In the genomic region with DNA sequence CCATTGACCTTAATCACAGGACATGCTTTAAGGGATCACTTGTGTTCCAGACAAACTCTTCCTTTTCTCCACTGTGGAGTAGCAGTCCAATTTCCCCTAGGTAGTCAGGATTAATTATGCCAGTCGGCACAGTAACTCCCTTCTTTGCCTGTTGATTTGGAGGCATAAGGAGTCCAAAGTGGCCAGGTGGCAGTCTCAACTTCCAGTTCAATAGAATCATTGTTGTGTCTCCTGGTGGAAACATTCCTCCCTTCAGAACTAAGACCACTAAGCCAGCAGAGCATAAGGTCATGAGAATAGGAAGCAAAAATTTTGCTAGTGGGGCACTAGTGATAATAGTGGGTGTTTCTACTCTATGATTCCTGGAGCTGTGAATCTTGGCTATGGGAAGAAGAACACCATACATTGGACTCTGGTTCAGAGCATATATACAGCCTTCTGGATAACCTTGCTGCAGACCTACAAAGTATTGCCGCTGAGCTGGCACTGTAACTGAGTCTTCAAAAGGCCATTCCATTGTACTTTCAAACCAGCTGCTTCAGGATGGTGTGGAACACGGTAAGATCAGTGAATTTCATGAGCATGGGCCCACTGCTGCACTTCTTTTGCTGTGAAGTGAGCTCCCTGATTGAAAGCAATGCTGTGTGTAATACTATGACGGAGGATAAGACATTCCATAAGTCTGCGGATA, we compare ENCODE assay signal across 13 cellular contexts.
DNase-seq lines count a peak whose midpoint lies in the region; ATAC-seq and TF ChIP-seq lines count a peak whose summit lies in the region.
"Had no signal": no experiment of that assay in that cellular context is flagged by ENCODE, and none has a peak within 500 bp of the region (broad histone marks: within the 10 kb centered on the region; RNA-seq: fewer than 3 reads in every experiment).

No MANE protein-coding gene starts in this region.

- TF ChIP-seq EP300 in stomach (IDR thresholded peaks at IDR 0.05): no peak

- peak overlapping the region; percentile 26 to 60 (median 59) for H3K27ac ChIP-seq in body of pancreas
- H3K27ac ChIP-seq in stomach: peak overlapping the region; percentile 41 to 79 (median 58)

- intact Hi-C loops in body of pancreas (cut with DNase I) (no loop called here), stomach (cut with DNase I; ENCODE audit: low total_unique reads) (no loop called here)

- no peak overlapping the region for H3K4me3 Mint-ChIP-seq in endothelial cell (ENCODE audit: unreplicated experiment)
- H3K4me3 Mint-ChIP-seq: CD8-positive, alpha-beta memory T cell; IgD-negative memory B cell had no signal

- no peaks in the 10 kb centered on the region for H3K36me3 Mint-ChIP-seq in endothelial cell (ENCODE audit: low read depth, unreplicated experiment)

- H3K4me1 ChIP-seq in body of pancreas: peaks cover 23% of the 10 kb centered on the region
- H3K4me1 ChIP-seq in stomach: peaks cover 18 to 30% (median 26%) of the 10 kb centered on the region in 4 donors

- no peak for ATAC-seq in body of pancreas
- ATAC-seq: A549 had no signal

- no peaks in the 10 kb centered on the region for H3K9me3 Mint-ChIP-seq in endothelial cell (ENCODE audit: unreplicated experiment)
- H3K9me3 Mint-ChIP-seq: IgD-negative memory B cell had no signal

- DNase-seq in COLO829 (ENCODE audit: low spot score) (peak; percentile 25), body of pancreas (peak in 1 of 4 donors; percentile 9), mesenteric fat pad (ENCODE audit: low spot score) (peak; percentile 6), stomach (no peak), endothelial cell (ENCODE audit: low spot score) (no peak), NCI-H1092 (lab: John Stamatoyannopoulos, UW) (no peak)
- DNase-seq in activated effector memory CD4-positive, alpha-beta T cell treated with Interleukin-2 at 50 U/mL for 16 hours: no peak
- DNase-seq: CD8-positive, alpha-beta memory T cell; DMS53; GF-D8; HCEC 1CT had no signal

- H3K27ac Mint-ChIP-seq in endothelial cell (ENCODE audit: unreplicated experiment): no peak overlapping the region
- H3K27ac Mint-ChIP-seq: CD8-positive, alpha-beta memory T cell; IgD-negative memory B cell had no signal

- no peak for TF ChIP-seq POLR2A in body of pancreas (IDR thresholded peaks at IDR 0.05)
- no peak for TF ChIP-seq POLR2A in stomach (IDR thresholded peaks at IDR 0.05)

- peaks cover 3% of the 10 kb centered on the region for H3K27me3 Mint-ChIP-seq in endothelial cell (ENCODE audit: unreplicated experiment)
- H3K27me3 Mint-ChIP-seq: CD8-positive, alpha-beta memory T cell; IgD-negative memory B cell had no signal

- no peaks in the 10 kb centered on the region for H3K36me3 ChIP-seq in body of pancreas (replicated peaks in 1 of 2; ENCODE audit: insufficient read depth in 1 of 2, low read depth in 2 of 2)
- no peaks in the 10 kb centered on the region for H3K36me3 ChIP-seq in stomach

- H3K9me3 ChIP-seq in body of pancreas: no peaks in the 10 kb centered on the region
- no peaks in the 10 kb centered on the region for H3K9me3 ChIP-seq in stomach

- H3K4me1 Mint-ChIP-seq in endothelial cell (ENCODE audit: unreplicated experiment): no peaks in the 10 kb centered on the region

- TF ChIP-seq CTCF in body of pancreas (IDR thresholded peaks at IDR 0.05) (no peak), stomach (IDR thresholded peaks at IDR 0.05) (no peak), endothelial cell (IDR thresholded peaks at IDR 0.05; ENCODE audit: unreplicated experiment) (no peak)

- H3K4me3 ChIP-seq in body of pancreas: no peak overlapping the region
- no peak overlapping the region for H3K4me3 ChIP-seq in stomach
- H3K4me3 ChIP-seq: A549 had no signal

- WGBS in body of pancreas, 2 donors: 39 to 41% methylated on average over 5 of the region's 5 CpGs
- 34 to 66% (median 53%) methylated on average over 5 of the region's 5 CpGs for WGBS in stomach, 5 donors

- H3K27me3 ChIP-seq in body of pancreas (no peaks in the 10 kb centered on the region), stomach (no peaks in the 10 kb centered on the region)

Comparison
In these comparisons a context has a peak if more than half of its experiments do, and no peak if none do; other contexts are left out.
1. DNase-seq: peak in COLO829 (single experiment) and mesenteric fat pad (single experiment); none in stomach (single experiment), activated effector memory CD4-positive, alpha-beta T cell treated with Interleukin-2 at 50 U/mL for 16 hours (single experiment), endothelial cell (single experiment) and NCI-H1092 (single experiment).